ENCODE assay signal across 1 cellular context in the genomic region with DNA sequence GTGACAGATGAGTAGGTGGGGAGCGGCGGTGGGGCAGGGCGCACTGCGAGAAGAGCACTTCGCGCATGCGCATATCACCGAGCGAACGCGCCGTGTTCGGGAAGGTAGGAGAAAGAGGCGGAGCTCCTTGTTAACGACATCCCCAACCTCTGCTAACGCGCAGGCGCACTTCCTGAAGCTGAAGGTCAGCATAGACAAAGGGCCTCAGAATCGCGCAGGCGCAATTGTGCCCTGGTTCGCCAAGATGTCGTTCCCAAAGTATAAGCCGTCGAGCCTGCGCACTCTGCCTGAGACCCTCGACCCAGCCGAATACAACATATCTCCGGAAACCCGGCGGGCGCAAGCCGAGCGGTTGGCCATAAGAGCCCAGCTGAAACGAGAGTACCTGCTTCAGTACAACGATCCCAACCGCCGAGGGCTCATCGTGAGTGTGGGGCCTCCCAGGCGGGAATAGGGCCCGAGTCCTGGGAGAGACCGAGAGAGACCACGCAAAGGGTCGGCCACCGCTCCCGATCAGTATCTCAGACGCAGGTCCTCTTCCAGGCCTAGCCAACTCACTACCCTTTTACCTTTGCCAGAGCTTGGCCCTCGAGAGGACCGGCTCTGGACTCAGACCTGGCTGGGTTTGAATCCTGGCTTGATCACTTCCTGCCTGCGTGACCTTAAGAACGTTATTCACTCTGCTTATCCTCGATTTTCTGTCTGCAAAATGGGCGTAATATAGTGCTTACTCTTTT.
TF ChIP-seq lines count a peak whose summit lies in the region.

A gene (plus strand): TSS at position 221 of the 737 bp plus-strand sequence. CDS start 24 bp downstream, at position 245.

TF ChIP-seq in HepG2, 621 proteins besides CTCF, POLR2A, EP300 and RAD21 (continued from another document and continues in another):
- TF ChIP-seq, protein P1, sequence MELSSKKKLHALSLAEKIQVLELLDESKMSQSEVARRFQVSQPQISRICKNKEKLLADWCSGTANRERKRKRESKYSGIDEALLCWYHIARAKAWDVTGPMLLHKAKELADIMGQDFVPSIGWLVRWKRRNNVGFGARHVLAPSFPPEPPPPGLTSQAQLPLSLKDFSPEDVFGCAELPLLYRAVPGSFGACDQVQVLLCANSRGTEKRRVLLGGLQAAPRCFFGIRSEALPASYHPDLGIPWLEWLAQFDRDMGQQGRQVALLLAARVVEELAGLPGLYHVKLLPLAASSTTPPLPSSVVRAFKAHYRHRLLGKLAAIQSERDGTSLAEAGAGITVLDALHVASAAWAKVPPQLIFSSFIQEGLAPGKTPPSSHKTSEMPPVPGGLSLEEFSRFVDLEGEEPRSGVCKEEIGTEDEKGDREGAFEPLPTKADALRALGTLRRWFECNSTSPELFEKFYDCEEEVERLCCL (CRISPR knock-in tag; IDR thresholded peaks at IDR 0.05; ENCODE audit: borderline replicate concordance): no peak
- TF ChIP-seq ZNF326 (CRISPR knock-in tag; IDR thresholded peaks at IDR 0.05; ENCODE audit: borderline replicate concordance): no peak
- TF ChIP-seq PHF8 (CRISPR knock-in tag; IDR thresholded peaks at IDR 0.05): peak; percentile 98
- no peak; the same call in 1 of the 2 replicates for TF ChIP-seq ZKSCAN5 (CRISPR knock-in tag; IDR thresholded peaks at IDR 0.05)
- peak; percentile 60 for TF ChIP-seq THAP11 (CRISPR knock-in tag; IDR thresholded peaks at IDR 0.05)
- TF ChIP-seq, protein P2, sequence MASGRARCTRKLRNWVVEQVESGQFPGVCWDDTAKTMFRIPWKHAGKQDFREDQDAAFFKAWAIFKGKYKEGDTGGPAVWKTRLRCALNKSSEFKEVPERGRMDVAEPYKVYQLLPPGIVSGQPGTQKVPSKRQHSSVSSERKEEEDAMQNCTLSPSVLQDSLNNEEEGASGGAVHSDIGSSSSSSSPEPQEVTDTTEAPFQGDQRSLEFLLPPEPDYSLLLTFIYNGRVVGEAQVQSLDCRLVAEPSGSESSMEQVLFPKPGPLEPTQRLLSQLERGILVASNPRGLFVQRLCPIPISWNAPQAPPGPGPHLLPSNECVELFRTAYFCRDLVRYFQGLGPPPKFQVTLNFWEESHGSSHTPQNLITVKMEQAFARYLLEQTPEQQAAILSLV (CRISPR knock-in tag; IDR thresholded peaks at IDR 0.05; ENCODE audit: borderline replicate concordance): no peak; the same call in 1 of the 2 replicates
- 0 out of 2 replicates have a peak, but pooled peaks have one; percentile 16 for TF ChIP-seq GATAD2A (CRISPR knock-in tag; IDR thresholded peaks at IDR 0.05)
- TF ChIP-seq ZNF343 (CRISPR knock-in tag; IDR thresholded peaks at IDR 0.05): no peak
- TF ChIP-seq CHD4 (IDR thresholded peaks at IDR 0.05; ENCODE audit: borderline replicate concordance, low read length): peak; percentile 69; the same call in 1 of the 2 replicates
- TF ChIP-seq ZNF333 (CRISPR knock-in tag; IDR thresholded peaks at IDR 0.05; ENCODE audit: borderline replicate concordance): no peak
- TF ChIP-seq, protein P3, sequence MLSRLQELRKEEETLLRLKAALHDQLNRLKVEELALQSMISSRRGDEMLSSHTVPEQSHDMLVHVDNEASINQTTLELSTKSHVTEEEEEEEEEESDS (CRISPR knock-in tag; IDR thresholded peaks at IDR 0.05; ENCODE audit: borderline replicate concordance): no peak
- no peak for TF ChIP-seq CREB1 (IDR thresholded peaks at IDR 0.05)
- no peak for TF ChIP-seq CREB1 (CRISPR knock-in tag; IDR thresholded peaks at IDR 0.05)
- peak; percentile 15 for TF ChIP-seq XRCC5 (optimal IDR thresholded peaks at IDR 0.05; ENCODE audit: low read length)
- TF ChIP-seq SOX5 (CRISPR knock-in tag; IDR thresholded peaks at IDR 0.05; ENCODE audit: borderline replicate concordance): no peak
- TF ChIP-seq ZNF709 (CRISPR knock-in tag; IDR thresholded peaks at IDR 0.05): peak; percentile 67; the same call in 1 of the 2 replicates
- TF ChIP-seq SCMH1 (CRISPR knock-in tag; IDR thresholded peaks at IDR 0.05; ENCODE audit: borderline replicate concordance): no peak
- TF ChIP-seq, protein P4, sequence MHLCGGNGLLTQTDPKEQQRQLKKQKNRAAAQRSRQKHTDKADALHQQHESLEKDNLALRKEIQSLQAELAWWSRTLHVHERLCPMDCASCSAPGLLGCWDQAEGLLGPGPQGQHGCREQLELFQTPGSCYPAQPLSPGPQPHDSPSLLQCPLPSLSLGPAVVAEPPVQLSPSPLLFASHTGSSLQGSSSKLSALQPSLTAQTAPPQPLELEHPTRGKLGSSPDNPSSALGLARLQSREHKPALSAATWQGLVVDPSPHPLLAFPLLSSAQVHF (CRISPR knock-in tag; IDR thresholded peaks at IDR 0.05): no peak
- TF ChIP-seq RFX5 (IDR thresholded peaks at IDR 0.05; ENCODE audit: low read depth, low read length): peak; percentile 66; the same call in 1 of the 2 replicates
- no peak for TF ChIP-seq RFX1 (IDR thresholded peaks at IDR 0.05)
- TF ChIP-seq ZNF556 (CRISPR knock-in tag; IDR thresholded peaks at IDR 0.05; ENCODE audit: borderline replicate concordance): peak; percentile 75
- TF ChIP-seq ZNF234 (CRISPR knock-in tag; conservative IDR thresholded peaks at IDR 0.05): no peak
- no peak for TF ChIP-seq NFYB (CRISPR knock-in tag; IDR thresholded peaks at IDR 0.05)
- TF ChIP-seq ZFAT (CRISPR knock-in tag; conservative IDR thresholded peaks at IDR 0.05): no peak
- TF ChIP-seq, protein P5, sequence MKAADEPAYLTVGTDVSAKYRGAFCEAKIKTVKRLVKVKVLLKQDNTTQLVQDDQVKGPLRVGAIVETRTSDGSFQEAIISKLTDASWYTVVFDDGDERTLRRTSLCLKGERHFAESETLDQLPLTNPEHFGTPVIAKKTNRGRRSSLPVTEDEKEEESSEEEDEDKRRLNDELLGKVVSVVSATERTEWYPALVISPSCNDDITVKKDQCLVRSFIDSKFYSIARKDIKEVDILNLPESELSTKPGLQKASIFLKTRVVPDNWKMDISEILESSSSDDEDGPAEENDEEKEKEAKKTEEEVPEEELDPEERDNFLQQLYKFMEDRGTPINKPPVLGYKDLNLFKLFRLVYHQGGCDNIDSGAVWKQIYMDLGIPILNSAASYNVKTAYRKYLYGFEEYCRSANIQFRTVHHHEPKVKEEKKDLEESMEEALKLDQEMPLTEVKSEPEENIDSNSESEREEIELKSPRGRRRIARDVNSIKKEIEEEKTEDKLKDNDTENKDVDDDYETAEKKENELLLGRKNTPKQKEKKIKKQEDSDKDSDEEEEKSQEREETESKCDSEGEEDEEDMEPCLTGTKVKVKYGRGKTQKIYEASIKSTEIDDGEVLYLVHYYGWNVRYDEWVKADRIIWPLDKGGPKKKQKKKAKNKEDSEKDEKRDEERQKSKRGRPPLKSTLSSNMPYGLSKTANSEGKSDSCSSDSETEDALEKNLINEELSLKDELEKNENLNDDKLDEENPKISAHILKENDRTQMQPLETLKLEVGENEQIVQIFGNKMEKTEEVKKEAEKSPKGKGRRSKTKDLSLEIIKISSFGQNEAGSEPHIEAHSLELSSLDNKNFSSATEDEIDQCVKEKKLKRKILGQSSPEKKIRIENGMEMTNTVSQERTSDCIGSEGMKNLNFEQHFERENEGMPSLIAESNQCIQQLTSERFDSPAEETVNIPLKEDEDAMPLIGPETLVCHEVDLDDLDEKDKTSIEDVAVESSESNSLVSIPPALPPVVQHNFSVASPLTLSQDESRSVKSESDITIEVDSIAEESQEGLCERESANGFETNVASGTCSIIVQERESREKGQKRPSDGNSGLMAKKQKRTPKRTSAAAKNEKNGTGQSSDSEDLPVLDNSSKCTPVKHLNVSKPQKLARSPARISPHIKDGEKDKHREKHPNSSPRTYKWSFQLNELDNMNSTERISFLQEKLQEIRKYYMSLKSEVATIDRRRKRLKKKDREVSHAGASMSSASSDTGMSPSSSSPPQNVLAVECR (CRISPR knock-in tag; IDR thresholded peaks at IDR 0.05; ENCODE audit: borderline replicate concordance): peak; percentile 77; the same call in 1 of the 2 replicates
- TF ChIP-seq TAF15 (IDR thresholded peaks at IDR 0.05; ENCODE audit: low read depth, low read length, poor library complexity, severe bottlenecking): no peak
- TF ChIP-seq ZC3H13 (CRISPR knock-in tag; IDR thresholded peaks at IDR 0.05): no peak
- peak; percentile 28; the same call in 1 of the 2 replicates for TF ChIP-seq HDAC1 (CRISPR knock-in tag; IDR thresholded peaks at IDR 0.05)
- TF ChIP-seq, protein P6, sequence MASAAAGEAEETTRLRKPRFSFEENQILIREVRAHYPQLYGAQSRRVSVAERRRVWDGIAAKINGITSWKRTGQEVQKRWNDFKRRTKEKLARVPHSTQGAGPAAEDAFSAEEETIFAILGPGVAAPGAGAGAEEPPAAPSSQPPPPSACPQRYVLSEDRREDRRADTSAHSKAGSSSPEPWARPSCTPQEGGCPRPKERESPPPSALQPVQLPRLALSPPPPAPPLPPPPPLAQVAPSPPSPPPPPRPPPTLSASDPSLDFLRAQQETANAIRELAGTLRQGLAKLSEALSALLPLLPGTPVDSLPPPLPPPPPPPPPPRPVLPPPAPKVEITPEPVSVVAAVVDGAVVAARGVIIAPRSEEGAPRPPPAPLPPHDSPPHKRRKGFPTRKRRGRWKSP (CRISPR knock-in tag; IDR thresholded peaks at IDR 0.05): peak; percentile 78
- TF ChIP-seq KLF15 (CRISPR knock-in tag; IDR thresholded peaks at IDR 0.05; ENCODE audit: borderline replicate concordance): no peak
- TF ChIP-seq, protein P7, sequence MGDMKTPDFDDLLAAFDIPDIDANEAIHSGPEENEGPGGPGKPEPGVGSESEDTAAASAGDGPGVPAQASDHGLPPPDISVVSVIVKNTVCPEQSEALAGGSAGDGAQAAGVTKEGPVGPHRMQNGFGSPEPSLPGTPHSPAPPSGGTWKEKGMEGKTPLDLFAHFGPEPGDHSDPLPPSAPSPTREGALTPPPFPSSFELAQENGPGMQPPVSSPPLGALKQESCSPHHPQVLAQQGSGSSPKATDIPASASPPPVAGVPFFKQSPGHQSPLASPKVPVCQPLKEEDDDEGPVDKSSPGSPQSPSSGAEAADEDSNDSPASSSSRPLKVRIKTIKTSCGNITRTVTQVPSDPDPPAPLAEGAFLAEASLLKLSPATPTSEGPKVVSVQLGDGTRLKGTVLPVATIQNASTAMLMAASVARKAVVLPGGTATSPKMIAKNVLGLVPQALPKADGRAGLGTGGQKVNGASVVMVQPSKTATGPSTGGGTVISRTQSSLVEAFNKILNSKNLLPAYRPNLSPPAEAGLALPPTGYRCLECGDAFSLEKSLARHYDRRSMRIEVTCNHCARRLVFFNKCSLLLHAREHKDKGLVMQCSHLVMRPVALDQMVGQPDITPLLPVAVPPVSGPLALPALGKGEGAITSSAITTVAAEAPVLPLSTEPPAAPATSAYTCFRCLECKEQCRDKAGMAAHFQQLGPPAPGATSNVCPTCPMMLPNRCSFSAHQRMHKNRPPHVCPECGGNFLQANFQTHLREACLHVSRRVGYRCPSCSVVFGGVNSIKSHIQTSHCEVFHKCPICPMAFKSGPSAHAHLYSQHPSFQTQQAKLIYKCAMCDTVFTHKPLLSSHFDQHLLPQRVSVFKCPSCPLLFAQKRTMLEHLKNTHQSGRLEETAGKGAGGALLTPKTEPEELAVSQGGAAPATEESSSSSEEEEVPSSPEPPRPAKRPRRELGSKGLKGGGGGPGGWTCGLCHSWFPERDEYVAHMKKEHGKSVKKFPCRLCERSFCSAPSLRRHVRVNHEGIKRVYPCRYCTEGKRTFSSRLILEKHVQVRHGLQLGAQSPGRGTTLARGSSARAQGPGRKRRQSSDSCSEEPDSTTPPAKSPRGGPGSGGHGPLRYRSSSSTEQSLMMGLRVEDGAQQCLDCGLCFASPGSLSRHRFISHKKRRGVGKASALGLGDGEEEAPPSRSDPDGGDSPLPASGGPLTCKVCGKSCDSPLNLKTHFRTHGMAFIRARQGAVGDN (CRISPR knock-in tag; IDR thresholded peaks at IDR 0.05): peak; percentile 95
- TF ChIP-seq LCORL (IDR thresholded peaks at IDR 0.05): no peak
- no peak for TF ChIP-seq LCORL (CRISPR knock-in tag; IDR thresholded peaks at IDR 0.05)
- no peak; the same call in 1 of the 2 replicates for TF ChIP-seq HOXA5 (CRISPR knock-in tag; IDR thresholded peaks at IDR 0.05)
- TF ChIP-seq, protein P8, sequence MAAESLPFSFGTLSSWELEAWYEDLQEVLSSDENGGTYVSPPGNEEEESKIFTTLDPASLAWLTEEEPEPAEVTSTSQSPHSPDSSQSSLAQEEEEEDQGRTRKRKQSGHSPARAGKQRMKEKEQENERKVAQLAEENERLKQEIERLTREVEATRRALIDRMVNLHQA (CRISPR knock-in tag; IDR thresholded peaks at IDR 0.05): no peak
- no peak for TF ChIP-seq ZEB1 (IDR thresholded peaks at IDR 0.05; ENCODE audit: insufficient replicate concordance, low read depth)
- TF ChIP-seq SNAPC2 (CRISPR knock-in tag; IDR thresholded peaks at IDR 0.05): 0 out of 2 replicates have a peak, but pooled peaks have one; percentile 13
- TF ChIP-seq ATF1 (CRISPR knock-in tag; IDR thresholded peaks at IDR 0.05): no peak
- TF ChIP-seq KLF9 (CRISPR knock-in tag; IDR thresholded peaks at IDR 0.05; ENCODE audit: low read depth): no peak
- TF ChIP-seq ARNT2 (CRISPR knock-in tag; IDR thresholded peaks at IDR 0.05; ENCODE audit: low read depth): peak; percentile 55; the same call in 1 of the 2 replicates
- TF ChIP-seq SAFB2 (CRISPR knock-in tag; IDR thresholded peaks at IDR 0.05; ENCODE audit: borderline replicate concordance, low read depth): no peak
- TF ChIP-seq, protein P9, sequence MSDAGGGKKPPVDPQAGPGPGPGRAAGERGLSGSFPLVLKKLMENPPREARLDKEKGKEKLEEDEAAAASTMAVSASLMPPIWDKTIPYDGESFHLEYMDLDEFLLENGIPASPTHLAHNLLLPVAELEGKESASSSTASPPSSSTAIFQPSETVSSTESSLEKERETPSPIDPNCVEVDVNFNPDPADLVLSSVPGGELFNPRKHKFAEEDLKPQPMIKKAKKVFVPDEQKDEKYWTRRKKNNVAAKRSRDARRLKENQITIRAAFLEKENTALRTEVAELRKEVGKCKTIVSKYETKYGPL (CRISPR knock-in tag; IDR thresholded peaks at IDR 0.05): no peak
- no peak for TF ChIP-seq GPN1 (CRISPR knock-in tag; IDR thresholded peaks at IDR 0.05; ENCODE audit: borderline replicate concordance)
- no peak for TF ChIP-seq BRCA1 (CRISPR knock-in tag; IDR thresholded peaks at IDR 0.05)
- peak; percentile 91 for TF ChIP-seq POLR2G (IDR thresholded peaks at IDR 0.05; ENCODE audit: low read depth, low read length)
- TF ChIP-seq XBP1 (CRISPR knock-in tag; IDR thresholded peaks at IDR 0.05): no peak
- TF ChIP-seq, protein P10, sequence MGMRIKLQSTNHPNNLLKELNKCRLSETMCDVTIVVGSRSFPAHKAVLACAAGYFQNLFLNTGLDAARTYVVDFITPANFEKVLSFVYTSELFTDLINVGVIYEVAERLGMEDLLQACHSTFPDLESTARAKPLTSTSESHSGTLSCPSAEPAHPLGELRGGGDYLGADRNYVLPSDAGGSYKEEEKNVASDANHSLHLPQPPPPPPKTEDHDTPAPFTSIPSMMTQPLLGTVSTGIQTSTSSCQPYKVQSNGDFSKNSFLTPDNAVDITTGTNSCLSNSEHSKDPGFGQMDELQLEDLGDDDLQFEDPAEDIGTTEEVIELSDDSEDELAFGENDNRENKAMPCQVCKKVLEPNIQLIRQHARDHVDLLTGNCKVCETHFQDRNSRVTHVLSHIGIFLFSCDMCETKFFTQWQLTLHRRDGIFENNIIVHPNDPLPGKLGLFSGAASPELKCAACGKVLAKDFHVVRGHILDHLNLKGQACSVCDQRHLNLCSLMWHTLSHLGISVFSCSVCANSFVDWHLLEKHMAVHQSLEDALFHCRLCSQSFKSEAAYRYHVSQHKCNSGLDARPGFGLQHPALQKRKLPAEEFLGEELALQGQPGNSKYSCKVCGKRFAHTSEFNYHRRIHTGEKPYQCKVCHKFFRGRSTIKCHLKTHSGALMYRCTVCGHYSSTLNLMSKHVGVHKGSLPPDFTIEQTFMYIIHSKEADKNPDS (CRISPR knock-in tag; IDR thresholded peaks at IDR 0.05): no peak
- no peak for TF ChIP-seq ZNF431 (CRISPR knock-in tag; IDR thresholded peaks at IDR 0.05; ENCODE audit: borderline replicate concordance, low read depth)
- no peak for TF ChIP-seq PCBP1 (IDR thresholded peaks at IDR 0.05; ENCODE audit: borderline replicate concordance, low read depth, low read length)
- TF ChIP-seq ZNF253 (CRISPR knock-in tag; IDR thresholded peaks at IDR 0.05; ENCODE audit: borderline replicate concordance): no peak
